In the genomic region with DNA sequence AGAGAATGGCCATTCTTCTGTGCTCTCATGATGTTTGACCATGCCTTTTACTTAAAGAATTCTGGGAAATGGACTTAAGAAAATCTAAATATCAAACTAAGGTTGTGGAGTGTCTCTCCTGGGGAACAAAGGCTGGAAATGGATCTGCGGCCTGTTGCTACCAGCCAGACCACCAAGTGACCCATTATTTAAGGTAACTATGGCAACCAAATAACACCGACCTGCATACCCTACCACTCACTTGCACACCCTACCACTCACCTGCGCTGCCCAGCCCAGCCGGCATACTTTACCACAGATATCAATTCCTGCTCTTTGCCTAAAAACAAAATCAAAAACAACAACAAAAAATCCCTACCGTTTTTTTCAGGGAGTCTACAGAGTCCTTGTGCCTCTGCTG, we compare ENCODE assay signal across 1 cellular context.
TF ChIP-seq lines count a peak whose summit lies in the region.

No MANE protein-coding gene starts in this region.

TF ChIP-seq in WTC11, 78 proteins besides CTCF, POLR2A, EP300 and RAD21 (continued from another document):
- TF ChIP-seq, protein P1, sequence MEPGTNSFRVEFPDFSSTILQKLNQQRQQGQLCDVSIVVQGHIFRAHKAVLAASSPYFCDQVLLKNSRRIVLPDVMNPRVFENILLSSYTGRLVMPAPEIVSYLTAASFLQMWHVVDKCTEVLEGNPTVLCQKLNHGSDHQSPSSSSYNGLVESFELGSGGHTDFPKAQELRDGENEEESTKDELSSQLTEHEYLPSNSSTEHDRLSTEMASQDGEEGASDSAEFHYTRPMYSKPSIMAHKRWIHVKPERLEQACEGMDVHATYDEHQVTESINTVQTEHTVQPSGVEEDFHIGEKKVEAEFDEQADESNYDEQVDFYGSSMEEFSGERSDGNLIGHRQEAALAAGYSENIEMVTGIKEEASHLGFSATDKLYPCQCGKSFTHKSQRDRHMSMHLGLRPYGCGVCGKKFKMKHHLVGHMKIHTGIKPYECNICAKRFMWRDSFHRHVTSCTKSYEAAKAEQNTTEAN (CRISPR knock-in tag; IDR thresholded peaks at IDR 0.05) = no peak
- TF ChIP-seq, protein P2, sequence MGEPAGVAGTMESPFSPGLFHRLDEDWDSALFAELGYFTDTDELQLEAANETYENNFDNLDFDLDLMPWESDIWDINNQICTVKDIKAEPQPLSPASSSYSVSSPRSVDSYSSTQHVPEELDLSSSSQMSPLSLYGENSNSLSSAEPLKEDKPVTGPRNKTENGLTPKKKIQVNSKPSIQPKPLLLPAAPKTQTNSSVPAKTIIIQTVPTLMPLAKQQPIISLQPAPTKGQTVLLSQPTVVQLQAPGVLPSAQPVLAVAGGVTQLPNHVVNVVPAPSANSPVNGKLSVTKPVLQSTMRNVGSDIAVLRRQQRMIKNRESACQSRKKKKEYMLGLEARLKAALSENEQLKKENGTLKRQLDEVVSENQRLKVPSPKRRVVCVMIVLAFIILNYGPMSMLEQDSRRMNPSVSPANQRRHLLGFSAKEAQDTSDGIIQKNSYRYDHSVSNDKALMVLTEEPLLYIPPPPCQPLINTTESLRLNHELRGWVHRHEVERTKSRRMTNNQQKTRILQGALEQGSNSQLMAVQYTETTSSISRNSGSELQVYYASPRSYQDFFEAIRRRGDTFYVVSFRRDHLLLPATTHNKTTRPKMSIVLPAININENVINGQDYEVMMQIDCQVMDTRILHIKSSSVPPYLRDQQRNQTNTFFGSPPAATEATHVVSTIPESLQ (CRISPR knock-in tag; IDR thresholded peaks at IDR 0.05) = no peak
- TF ChIP-seq NR3C1 (CRISPR knock-in tag; conservative IDR thresholded peaks at IDR 0.05; ENCODE audit: low read depth) = no peak
- TF ChIP-seq TP53 (CRISPR knock-in tag; IDR thresholded peaks at IDR 0.05) = no peak
- TF ChIP-seq ZNF416 (CRISPR knock-in tag; IDR thresholded peaks at IDR 0.05) = no peak
